ENCODE assay signal across 8 cellular contexts in the genomic region with DNA sequence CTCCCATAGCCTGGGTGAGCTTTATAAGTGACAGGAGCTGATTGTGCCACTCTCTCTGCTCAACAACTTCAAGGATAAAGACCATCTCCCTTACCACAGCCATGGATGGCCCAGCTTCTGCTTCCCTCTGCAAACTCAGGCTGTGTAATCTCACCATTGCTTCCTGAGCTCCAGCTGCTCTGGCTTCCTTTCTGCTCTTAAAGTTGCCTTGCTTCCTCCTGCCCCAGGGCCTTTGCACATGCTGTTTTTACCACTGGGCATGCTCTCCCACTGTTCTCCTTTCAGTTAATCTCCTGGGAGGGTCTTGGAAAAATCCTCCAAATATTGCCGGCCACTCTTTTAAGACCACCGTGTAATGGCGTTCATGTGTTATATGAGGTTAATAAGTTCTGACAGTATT.
"Had no signal": no experiment of that assay in that cellular context is flagged by ENCODE, and none has a peak within 500 bp of the region (broad histone marks: within the 10 kb centered on the region; RNA-seq: fewer than 3 reads in every experiment).

No MANE protein-coding gene starts in this region.

- H3K4me3 ChIP-seq: GM12878 had no signal

- ATAC-seq: GM12878 had no signal

- FAIRE-seq: G401.6, GM12878, GM12891, GM12892, GM18507, GM19239 had no signal

- DNase-seq: GDM1, GF-D8 had no signal
